ENCODE assay signal across 8 cellular contexts in the genomic region with DNA sequence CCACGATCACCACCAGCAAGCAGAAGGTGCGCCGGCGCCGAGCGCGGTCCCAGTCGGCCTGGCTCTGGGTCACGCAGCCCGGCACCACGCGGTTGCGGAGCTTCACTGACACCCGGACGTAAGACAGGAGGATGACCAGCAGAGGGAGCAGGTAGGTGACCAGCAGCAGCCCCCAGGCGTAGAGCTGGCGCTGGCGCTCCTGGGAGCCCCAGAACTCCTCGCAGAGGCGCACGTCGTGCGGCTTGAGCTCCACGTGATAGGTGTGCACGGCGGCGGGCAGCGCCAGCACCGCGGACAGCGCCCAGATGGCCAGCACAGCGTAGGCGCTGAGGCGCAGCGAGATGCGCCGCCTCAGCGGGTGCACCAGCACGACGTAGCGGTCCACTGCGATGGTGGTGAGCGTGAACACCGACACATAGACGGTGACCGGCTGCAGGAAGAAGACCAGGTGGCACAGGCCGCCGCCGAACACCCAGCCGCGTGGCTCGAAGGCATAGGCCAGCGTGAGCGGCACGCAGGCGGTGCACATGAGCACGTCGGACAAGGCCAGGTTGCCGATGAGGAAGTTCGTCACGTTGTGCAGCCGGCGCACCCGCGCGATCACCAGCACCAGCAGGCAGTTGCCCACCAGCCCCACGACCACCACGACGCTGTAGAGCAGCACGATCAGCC. TPM values are rescaled to one million over a fixed set of nuclear protein-coding genes. Genes with fewer than 3 reads are reported as not detected.
DNase-seq lines count a peak whose midpoint lies in the region; ATAC-seq and TF ChIP-seq lines count a peak whose summit lies in the region.

No MANE protein-coding gene starts in this region.

- POLR2A ChIA-PET in activated naive CD8-positive, alpha-beta T cell treated with anti-CD3 and anti-CD28 coated beads, Interleukin-2, amount 10 ng/mL, durations not matched to agents 7 days and 5 days (lab: Charles Lee), result no interaction called here

- peak in 1 of 2 donors; percentile 33 for TF ChIP-seq CTCF in right atrium auricular region (IDR thresholded peaks at IDR 0.05)

- WGBS in iPS DF 6.9 (ENCODE audit: insufficient coverage, insufficient read length), result no CpG with 5 or more reads among the region's 70 CpGs

- ATAC-seq in Right ventricle myocardium inferior (peak; percentile 52), GM18868 (IDR thresholded peaks at IDR 0.05; ENCODE audit: unreplicated experiment) (no peak), GM18520 (IDR thresholded peaks at IDR 0.05; ENCODE audit: unreplicated experiment) (no peak), GM21825 (IDR thresholded peaks at IDR 0.05; ENCODE audit: unreplicated experiment) (no peak)
- peak; percentile 63 for ATAC-seq in activated naive CD8-positive, alpha-beta T cell treated with anti-CD3 and anti-CD28 coated beads, Interleukin-2, amount 10 ng/mL, durations not matched to agents 7 days and 5 days (ENCODE audit: low read depth)

- peaks cover 3% of the 10 kb centered on the region for H3K36me3 Mint-ChIP-seq in activated naive CD8-positive, alpha-beta T cell treated with anti-CD3 and anti-CD28 coated beads, Interleukin-2, amount 10 ng/mL, durations not matched to agents 7 days and 5 days

- H3K4me1 ChIP-seq in right atrium auricular region, result no peaks in the 10 kb centered on the region
- H3K4me1 ChIP-seq in iPS DF 6.9 (ENCODE audit: control insufficient read depth, insufficient read depth, low read length), result peaks cover 6% of the 10 kb centered on the region

- H3K4me3 ChIP-seq in right atrium auricular region (no peak overlapping the region), iPS DF 6.9 (ENCODE audit: low read length) (no peak overlapping the region)

- no peak overlapping the region for H3K4me3 Mint-ChIP-seq in activated naive CD8-positive, alpha-beta T cell treated with anti-CD3 and anti-CD28 coated beads, Interleukin-2, amount 10 ng/mL, durations not matched to agents 7 days and 5 days

- no peak overlapping the region for H3K27ac Mint-ChIP-seq in activated naive CD8-positive, alpha-beta T cell treated with anti-CD3 and anti-CD28 coated beads, Interleukin-2, amount 10 ng/mL, durations not matched to agents 7 days and 5 days

- no peak overlapping the region for H3K27ac ChIP-seq in right atrium auricular region
- H3K27ac ChIP-seq in iPS DF 6.9 (ENCODE audit: low read length), result no peak overlapping the region

- intact Hi-C loops in Right ventricle myocardium inferior (cut with DNase I), result no loop called here

- H3K9me3 Mint-ChIP-seq in activated naive CD8-positive, alpha-beta T cell treated with anti-CD3 and anti-CD28 coated beads, Interleukin-2, amount 10 ng/mL, durations not matched to agents 7 days and 5 days, result no peaks in the 10 kb centered on the region

- H3K27me3 ChIP-seq in right atrium auricular region (peaks cover 17 to 23% of the 10 kb centered on the region in 2 donors), iPS DF 6.9 (ENCODE audit: control insufficient read depth, insufficient read depth, low read length) (peaks cover 16% of the 10 kb centered on the region)

- H3K36me3 ChIP-seq in right atrium auricular region, result no peaks in the 10 kb centered on the region
- no peaks in the 10 kb centered on the region for H3K36me3 ChIP-seq in iPS DF 6.9 (ENCODE audit: control insufficient read depth, insufficient read depth, low read length)

- DNase-seq in Right ventricle myocardium inferior (ENCODE audit: missing footprints), result no peak
- DNase-seq in right atrium auricular region (ENCODE audit: low spot score), result no peak
- peak; percentile 61 for DNase-seq in activated naive CD8-positive, alpha-beta T cell treated with anti-CD3 and anti-CD28 coated beads, Interleukin-2, amount 10 ng/mL, durations not matched to agents 7 days and 5 days
- peak; percentile 83 for DNase-seq in iPS DF 6.9 (ENCODE audit: low read depth, low spot score)
- DNase-seq in stimulated activated CD4-positive, alpha-beta T cell treated with anti-CD3 and anti-CD28 coated beads, Interleukin-4, amount 100 ng/mL, for 1 hour, result peak; percentile 39

- peaks cover 6% of the 10 kb centered on the region for H3K4me1 Mint-ChIP-seq in activated naive CD8-positive, alpha-beta T cell treated with anti-CD3 and anti-CD28 coated beads, Interleukin-2, amount 10 ng/mL, durations not matched to agents 7 days and 5 days

- H3K9me3 ChIP-seq in right atrium auricular region (no peaks in the 10 kb centered on the region), iPS DF 6.9 (ENCODE audit: control insufficient read depth, insufficient read depth, low read length) (no peaks in the 10 kb centered on the region)

- H3K27me3 Mint-ChIP-seq in activated naive CD8-positive, alpha-beta T cell treated with anti-CD3 and anti-CD28 coated beads, Interleukin-2, amount 10 ng/mL, durations not matched to agents 7 days and 5 days, result peaks cover 64% of the 10 kb centered on the region

RNA-seq across cellular contexts. Expression of a gene that starts 0.9 kb away (rescaled TPM):
- total RNA-seq in Right ventricle myocardium inferior, result not detected
- total RNA-seq in right atrium auricular region, result not detected
- total RNA-seq in activated naive CD8-positive, alpha-beta T cell treated with anti-CD3 and anti-CD28 coated beads, Interleukin-2, amount 10 ng/mL, durations not matched to agents 7 days and 5 days, result not detected

Comparison
In these comparisons a context has a peak if more than half of its experiments do, and no peak if none do; other contexts are left out.
1. ATAC-seq: peak in Right ventricle myocardium inferior (single experiment) and activated naive CD8-positive, alpha-beta T cell treated with anti-CD3 and anti-CD28 coated beads, Interleukin-2, amount 10 ng/mL, durations not matched to agents 7 days and 5 days (single experiment); none in GM18868 (single experiment), GM18520 (single experiment) and GM21825 (single experiment).
2. DNase-seq: peak in activated naive CD8-positive, alpha-beta T cell treated with anti-CD3 and anti-CD28 coated beads, Interleukin-2, amount 10 ng/mL, durations not matched to agents 7 days and 5 days (single experiment), iPS DF 6.9 (single experiment) and stimulated activated CD4-positive, alpha-beta T cell treated with anti-CD3 and anti-CD28 coated beads, Interleukin-4, amount 100 ng/mL, for 1 hour (single experiment); none in Right ventricle myocardium inferior (single experiment) and right atrium auricular region (single experiment).